Comparison of ENCODE assay signal across 8 cellular contexts in genomic region chr2:38535745-38536506, GRCh38.
A peak's percentile ranks its signal among the peaks of the same experiment; 100 is the strongest.
DNase-seq lines count a peak whose midpoint lies in the region; FAIRE-seq and TF ChIP-seq lines count a peak whose summit lies in the region.

No MANE protein-coding gene starts in this region.

- peak overlapping the region; percentile 92 for H2AFZ ChIP-seq in neuron (ENCODE audit: low read depth, low read length)

- H3K27me3 ChIP-seq in BJ (ENCODE audit: control insufficient read depth, insufficient read depth, low read length) (peaks cover 3% of the 10 kb centered on the region; the same call in 1 of the 2 replicates), neuron (ENCODE audit: insufficient read depth, low read length) (peaks cover 8% of the 10 kb centered on the region), stomach smooth muscle (ENCODE audit: control insufficient read depth in 1 of 2, insufficient read depth in 2 of 2, low read length in 2 of 2) (peaks cover 0 to 2% of the 10 kb centered on the region in 2 donors)

- no peaks in the 10 kb centered on the region for H3K4me1 ChIP-seq in neuron (ENCODE audit: insufficient read depth, low read length)
- H3K4me1 ChIP-seq in stomach smooth muscle (ENCODE audit: control insufficient read depth, insufficient read depth, low read length) = peaks cover 36% of the 10 kb centered on the region

- no peak for DNase-seq in BJ (ENCODE audit: low read depth)
- DNase-seq in GM19238 (ENCODE audit: insufficient read length, low spot score) = peak; percentile 51
- DNase-seq in HTR-8/SVneo (ENCODE audit: insufficient read length, low spot score) = peak; percentile 76
- peak; percentile 20 for DNase-seq in RKO (ENCODE audit: low spot score)
- DNase-seq in activated T-helper 9 cell treated with anti-CD3 and anti-CD28 coated beads, Interleukin-2, amount 50 U/mL, for 16 hours (ENCODE audit: low read depth) = peak; percentile 73
- peak; percentile 50 to 88 for DNase-seq in foreskin fibroblast

- H3K9me3 ChIP-seq in neuron (ENCODE audit: low read length) (no peaks in the 10 kb centered on the region), stomach smooth muscle (ENCODE audit: control insufficient read depth in 2 of 2, low read length in 2 of 2) (no peaks in the 10 kb centered on the region)

- POLR2A ChIA-PET in BJ (lab: Charles Lee) = no interaction called here

- H3K9ac ChIP-seq in stomach smooth muscle (ENCODE audit: low read length in 2 of 2) = peak overlapping the region; percentile 78 to 89

- FAIRE-seq in HTR-8/SVneo (lab: Jason Lieb, UNC) = peak; percentile 58

- H3K36me3 ChIP-seq in BJ (ENCODE audit: control insufficient read depth, insufficient read depth, low read length) (no peaks in the 10 kb centered on the region), neuron (ENCODE audit: insufficient read depth, low read length) (no peaks in the 10 kb centered on the region), stomach smooth muscle (ENCODE audit: control insufficient read depth in 2 of 2, insufficient read depth in 2 of 2, low read length in 2 of 2) (no peaks in the 10 kb centered on the region)

- H3K4me3 ChIP-seq in BJ (ENCODE audit: low read depth, low read length) (peak overlapping the region; percentile 54), foreskin fibroblast (ENCODE audit: low read depth in 1 of 2, low read length in 2 of 2) (peak overlapping the region; percentile 50 to 60), neuron (ENCODE audit: low read length) (peak overlapping the region; percentile 42), stomach smooth muscle (ENCODE audit: low read length in 2 of 2) (peak overlapping the region; percentile 77)

- peak overlapping the region; percentile 76 for H3K27ac ChIP-seq in stomach smooth muscle (ENCODE audit: low read length)

- CTCF ChIA-PET in BJ (lab: Yijun Ruan, JAX) = interaction anchor here (0.5 to 6.4 kb wide), 31 partner anchors 9 to 693 kb away, joined by 3 to 54 read pairs (median 4); no protein-coding TSS in a partner anchor

- TF ChIP-seq CTCF in BJ (IDR thresholded peaks at IDR 0.05; ENCODE audit: insufficient read depth, low read depth, low read length) = peak; percentile 88
- peak; percentile 79 for TF ChIP-seq CTCF in foreskin fibroblast (IDR thresholded peaks at IDR 0.05; ENCODE audit: low read depth, low read length)
